ENCODE assay signal across 13 cellular contexts in genomic region chr3:106067711-106068110, GRCh38.
DNase-seq lines count a peak whose midpoint lies in the region; ATAC-seq and TF ChIP-seq lines count a peak whose summit lies in the region.
"Had no signal": no experiment of that assay in that cellular context is flagged by ENCODE, and none has a peak within 500 bp of the region (broad histone marks: within the 10 kb centered on the region; RNA-seq: fewer than 3 reads in every experiment).

No MANE protein-coding gene starts in this region.

- peaks cover 19 to 22% of the 10 kb centered on the region in 2 donors for H3K9me3 Mint-ChIP-seq in stimulated activated naive CD8-positive, alpha-beta T cell treated with anti-CD3 and anti-CD28 coated beads, Interleukin-15, amount 100 ng/mL, for 72 hours
- peaks cover 26% of the 10 kb centered on the region for H3K9me3 Mint-ChIP-seq in activated T-helper 2 cell treated with anti-CD3 and anti-CD28 coated beads, Interferon-gamma antibody, Interleukin-2, Interleukin-4, amounts not matched to agents 10 μg/mL and 5 μg/mL and 100 μg/mL, durations not matched to agents 14 hours and 24 hours and 36 hours

- H3K27ac ChIP-seq in right cardiac atrium (ENCODE audit: low read length) (peak overlapping the region; percentile 52), heart right ventricle (peak overlapping the region in 2 of 10 donors; percentile 55 to 58)
- H3K27ac ChIP-seq: A549 had no signal

- no peak for TF ChIP-seq CTCF in heart right ventricle (IDR thresholded peaks at IDR 0.05)

- H3K27ac Mint-ChIP-seq in stimulated activated naive CD8-positive, alpha-beta T cell treated with anti-CD3 and anti-CD28 coated beads, Interleukin-15, amount 100 ng/mL, for 72 hours, result peak overlapping the region; percentile 90
- no peak overlapping the region for H3K27ac Mint-ChIP-seq in activated T-helper 2 cell treated with anti-CD3 and anti-CD28 coated beads, Interferon-gamma antibody, Interleukin-2, Interleukin-4, amounts not matched to agents 10 μg/mL and 5 μg/mL and 100 μg/mL, durations not matched to agents 14 hours and 24 hours and 36 hours

- H3K27me3 ChIP-seq in right cardiac atrium (ENCODE audit: control insufficient read depth, insufficient read depth), result no peaks in the 10 kb centered on the region
- H3K27me3 ChIP-seq in heart right ventricle, result no peaks in the 10 kb centered on the region

- ATAC-seq in right cardiac atrium, result no peak
- no peak for ATAC-seq in heart right ventricle
- peak; percentile 86 for ATAC-seq in HG02763 (IDR thresholded peaks at IDR 0.05; ENCODE audit: unreplicated experiment)
- ATAC-seq in HG03521 (IDR thresholded peaks at IDR 0.05; ENCODE audit: unreplicated experiment), result peak; percentile 74
- no peak for ATAC-seq in stimulated activated naive CD8-positive, alpha-beta T cell treated with anti-CD3 and anti-CD28 coated beads, Interleukin-15, amount 100 ng/mL, for 72 hours
- ATAC-seq: A549 had no signal

- peaks cover 22% of the 10 kb centered on the region for H3K4me1 Mint-ChIP-seq in stimulated activated naive CD8-positive, alpha-beta T cell treated with anti-CD3 and anti-CD28 coated beads, Interleukin-15, amount 100 ng/mL, for 72 hours
- H3K4me1 Mint-ChIP-seq in activated T-helper 2 cell treated with anti-CD3 and anti-CD28 coated beads, Interferon-gamma antibody, Interleukin-2, Interleukin-4, amounts not matched to agents 10 μg/mL and 5 μg/mL and 100 μg/mL, durations not matched to agents 14 hours and 24 hours and 36 hours (ENCODE audit: low read depth), result peaks cover 15% of the 10 kb centered on the region

- H3K27me3 Mint-ChIP-seq in stimulated activated naive CD8-positive, alpha-beta T cell treated with anti-CD3 and anti-CD28 coated beads, Interleukin-15, amount 100 ng/mL, for 72 hours, result no peaks in the 10 kb centered on the region
- no peaks in the 10 kb centered on the region for H3K27me3 Mint-ChIP-seq in activated T-helper 2 cell treated with anti-CD3 and anti-CD28 coated beads, Interferon-gamma antibody, Interleukin-2, Interleukin-4, amounts not matched to agents 10 μg/mL and 5 μg/mL and 100 μg/mL, durations not matched to agents 14 hours and 24 hours and 36 hours (ENCODE audit: low read depth)

- no peak overlapping the region for H3K4me3 Mint-ChIP-seq in stimulated activated naive CD8-positive, alpha-beta T cell treated with anti-CD3 and anti-CD28 coated beads, Interleukin-15, amount 100 ng/mL, for 72 hours
- H3K4me3 Mint-ChIP-seq in activated T-helper 2 cell treated with anti-CD3 and anti-CD28 coated beads, Interferon-gamma antibody, Interleukin-2, Interleukin-4, amounts not matched to agents 10 μg/mL and 5 μg/mL and 100 μg/mL, durations not matched to agents 14 hours and 24 hours and 36 hours (ENCODE audit: low read depth), result no peak overlapping the region

- peaks cover 3% of the 10 kb centered on the region for H3K4me1 ChIP-seq in right cardiac atrium (ENCODE audit: control insufficient read depth, insufficient read depth, low read length)
- peaks cover 0 to 33% (median 13%) of the 10 kb centered on the region in 9 donors for H3K4me1 ChIP-seq in heart right ventricle

- no peaks in the 10 kb centered on the region for H3K9me3 ChIP-seq in right cardiac atrium (ENCODE audit: control insufficient read depth, low read length)
- peaks cover 0 to 19% (median 10%) of the 10 kb centered on the region in 11 donors for H3K9me3 ChIP-seq in heart right ventricle

- no peaks in the 10 kb centered on the region for H3K36me3 ChIP-seq in heart right ventricle

- 89% methylated on average over 3 of the region's 3 CpGs for WGBS in right cardiac atrium
- WGBS in heart right ventricle, 2 donors, result 93 to 94% methylated on average over 3 of the region's 3 CpGs

- H3K4me3 ChIP-seq in right cardiac atrium (ENCODE audit: low read length), result no peak overlapping the region
- H3K4me3 ChIP-seq in heart right ventricle, result no peak overlapping the region
- H3K4me3 ChIP-seq: A549 had no signal

- no peak for DNase-seq in right cardiac atrium
- no peak for DNase-seq in heart right ventricle
- DNase-seq in stimulated activated naive CD8-positive, alpha-beta T cell treated with anti-CD3 and anti-CD28 coated beads, Interleukin-15, amount 100 ng/mL, for 72 hours, result peak in 1 of 2 donors; percentile 3
- DNase-seq in effector CD4-positive, alpha-beta T cell, result no peak
- DNase-seq in activated T-helper 2 cell treated with anti-CD3 and anti-CD28 coated beads, Interferon-gamma antibody, Interleukin-2, Interleukin-4, amounts not matched to agents 10 μg/mL and 5 μg/mL and 100 μg/mL, durations not matched to agents 14 hours and 24 hours and 36 hours (ENCODE audit: low spot score), result no peak
- no peak for DNase-seq in NCI-H2196 treated with DMSO at 0.1 percent for 48 hours (lab: John Stamatoyannopoulos, UW; ENCODE audit: unreplicated experiment)
- DNase-seq: hippocampal formation; Karpas-422; midbrain; stimulated activated CD4-positive, alpha-beta T cell treated with anti-CD3 and anti-CD28 coated beads, Interleukin-2, amount 100 ng/mL, for 48 hours had no signal

- intact Hi-C loops in right cardiac atrium (cut with DNase I) (loop anchor here in 1 of 4 donors (10.0 kb wide), 1 partner anchor 137 kb away; no protein-coding TSS in a partner anchor), heart right ventricle (cut with DNase I) (no loop called here)
- intact Hi-C loops in activated T-helper 2 cell treated with anti-CD3 and anti-CD28 coated beads, Interferon-gamma antibody, Interleukin-2, Interleukin-4, amounts not matched to agents 10 μg/mL and 5 μg/mL and 100 μg/mL, durations not matched to agents 14 hours and 24 hours and 36 hours (cut with micrococcal nuclease), result loop anchor here (2.0 to 5.0 kb wide), 5 partner anchors 19 to 699 kb away; no protein-coding TSS in a partner anchor

- peaks cover 9% of the 10 kb centered on the region for H3K36me3 Mint-ChIP-seq in activated T-helper 2 cell treated with anti-CD3 and anti-CD28 coated beads, Interferon-gamma antibody, Interleukin-2, Interleukin-4, amounts not matched to agents 10 μg/mL and 5 μg/mL and 100 μg/mL, durations not matched to agents 14 hours and 24 hours and 36 hours (ENCODE audit: low read depth)

Comparison
In these comparisons a context has a peak if more than half of its experiments do, and no peak if none do; other contexts are left out.
1. ATAC-seq: peak in HG02763 (single experiment) and HG03521 (single experiment); none in right cardiac atrium (0 of 2), heart right ventricle (0 of 8) and stimulated activated naive CD8-positive, alpha-beta T cell treated with anti-CD3 and anti-CD28 coated beads, Interleukin-15, amount 100 ng/mL, for 72 hours (single experiment).